ENCODE assay signal across 8 cellular contexts in the genomic region with DNA sequence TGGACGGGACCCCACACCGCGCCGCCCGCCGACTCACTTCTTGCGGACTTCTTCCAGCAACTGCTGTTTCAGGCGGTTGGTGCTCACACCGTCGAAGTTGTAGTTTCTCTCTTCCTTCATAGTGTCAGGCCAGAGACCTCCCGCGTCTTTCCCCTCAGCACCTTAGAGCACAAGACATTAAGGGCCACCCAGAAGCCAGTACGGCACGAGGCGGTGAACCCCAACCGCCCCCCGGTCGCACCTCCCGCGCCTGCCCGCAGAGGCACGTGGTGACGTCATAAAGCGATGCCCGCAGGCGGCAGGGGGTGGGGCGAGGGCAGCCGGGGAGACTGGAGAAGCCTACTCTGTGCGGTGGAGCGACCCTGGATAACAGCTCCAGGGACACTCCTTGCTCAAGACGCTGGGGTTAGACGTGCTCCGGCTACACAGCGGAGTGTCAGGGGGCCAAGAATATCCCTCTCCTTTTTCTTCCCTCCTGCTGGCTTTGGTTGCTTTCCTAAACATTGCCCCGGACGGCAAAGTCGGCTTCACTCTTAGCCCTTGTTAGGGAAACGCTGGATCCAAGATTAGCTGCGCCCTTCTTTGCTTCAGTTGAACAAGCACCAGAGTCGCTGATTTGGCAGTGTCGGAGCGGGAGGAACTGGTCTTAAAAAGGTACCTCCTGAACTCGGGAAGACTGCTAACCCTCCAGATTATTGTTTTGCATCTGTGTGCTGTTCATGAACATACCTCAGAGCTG. TPM values are rescaled to one million over a fixed set of nuclear protein-coding genes. Genes with fewer than 3 reads are reported as not detected.
DNase-seq lines count a peak whose midpoint lies in the region; ATAC-seq and TF ChIP-seq lines count a peak whose summit lies in the region.

A gene (minus strand): TSS at position 215 of the 739 bp plus-strand sequence. CDS start 95 bp downstream, at position 120.

- H3K27ac Mint-ChIP-seq in immature natural killer cell: peak within 1 kb of the TSS; percentile 2 to 83 (median 46)

- peaks cover 3 to 22% (median 8%) of the 10 kb centered on the region in 3 donors for H3K27me3 Mint-ChIP-seq in immature natural killer cell (ENCODE audit: low read depth in 3 of 3)

- peak within 1 kb of the TSS; percentile 89 for H3K4me2 ChIP-seq in smooth muscle cell

- peak within 1 kb of the TSS; percentile 70 for H2AFZ ChIP-seq in smooth muscle cell (ENCODE audit: low read depth)

- H3K27me3 ChIP-seq in BE2C (peaks cover 4% of the 10 kb centered on the region; the same call in 1 of the 2 replicates), smooth muscle cell (ENCODE audit: low read depth) (no peaks in the 10 kb centered on the region)

- no peak within 1 kb of the TSS for H3K27ac ChIP-seq in smooth muscle cell (ENCODE audit: low read depth)

- peak within 1 kb of the TSS; percentile 82 to 94 (median 89) for H3K4me3 Mint-ChIP-seq in immature natural killer cell

- 16% methylated on average over 43 of the region's 43 CpGs for WGBS in smooth muscle cell (ENCODE audit: low lambda C conversion rate)

- peaks cover 0 to 5% (median 3%) of the 10 kb centered on the region in 3 donors for H3K36me3 Mint-ChIP-seq in immature natural killer cell

- no peaks in the 10 kb centered on the region for H4K20me1 ChIP-seq in smooth muscle cell (ENCODE audit: low read depth)

- no peaks in the 10 kb centered on the region for H3K36me3 ChIP-seq in BE2C
- no peaks in the 10 kb centered on the region for H3K36me3 ChIP-seq in smooth muscle cell (ENCODE audit: low read depth)

- DNase-seq in BE2C (peak; percentile 80), NB4 (ENCODE audit: low read depth) (peak; percentile 91), cardiac fibroblast (ENCODE audit: low read depth in 2 of 2) (peak; percentile 61 to 72), immature natural killer cell (peak; percentile 69 to 75 (median 71)), smooth muscle cell (lab: John Stamatoyannopoulos, UW; ENCODE audit: unreplicated experiment) (peak; percentile 8), cortex of kidney (lab: John Stamatoyannopoulos, UW) (no peak)
- peak; percentile 9 for DNase-seq in activated CD4-positive, CD25-positive, alpha-beta regulatory T cell treated with anti-CD3 and anti-CD28 coated beads, Interleukin-2, amount 50 U/mL, for 16 hours (ENCODE audit: low read depth, low spot score)

- TF ChIP-seq CTCF in BE2C (IDR thresholded peaks at IDR 0.05; ENCODE audit: low read depth, low read length): no peak
- no peak for TF ChIP-seq CTCF in NB4 (IDR thresholded peaks at IDR 0.05; ENCODE audit: low read depth, low read length)
- no peak for TF ChIP-seq CTCF in cardiac fibroblast (IDR thresholded peaks at IDR 0.05; ENCODE audit: low read depth, low read length)
- TF ChIP-seq CTCF in smooth muscle cell (IDR thresholded peaks at IDR 0.05; ENCODE audit: borderline replicate concordance, insufficient read depth, poor library complexity, severe bottlenecking): no peak

- peaks cover 13 to 23% of the 10 kb centered on the region in 2 donors for H3K4me1 Mint-ChIP-seq in immature natural killer cell

- H3K9ac ChIP-seq in smooth muscle cell (ENCODE audit: low read depth): peak within 1 kb of the TSS; percentile 68

- H3F3A ChIP-seq in smooth muscle cell (ENCODE audit: low read depth): no peaks in the 10 kb centered on the region

- peak; percentile 60 for ATAC-seq in GM21526 (IDR thresholded peaks at IDR 0.05; ENCODE audit: low FRiP score, unreplicated experiment)

- H3K4me3 ChIP-seq in BE2C (ENCODE audit: low read depth, low read length) (peak within 1 kb of the TSS; percentile 72), NB4 (ENCODE audit: low read depth, low read length) (peak within 1 kb of the TSS; percentile 87), cardiac fibroblast (replicated peaks in 1 of 2; ENCODE audit: low read depth in 2 of 2, low read length in 2 of 2) (peak within 1 kb of the TSS; percentile 60 to 71), smooth muscle cell (peak within 1 kb of the TSS; percentile 65)

- H3K9me3 ChIP-seq in BE2C (no peaks in the 10 kb centered on the region; the same call in 1 of the 2 replicates), smooth muscle cell (replicated peaks; ENCODE audit: low read depth) (no peaks in the 10 kb centered on the region)

- H3K9me3 Mint-ChIP-seq in immature natural killer cell: no peaks in the 10 kb centered on the region

- no peaks in the 10 kb centered on the region for H3K4me1 ChIP-seq in BE2C
- H3K4me1 ChIP-seq in smooth muscle cell (ENCODE audit: low read depth): peaks cover 7% of the 10 kb centered on the region

- H3K79me2 ChIP-seq in smooth muscle cell (ENCODE audit: low read depth): no peaks in the 10 kb centered on the region

- peak; percentile 98 for TF ChIP-seq POLR2A in NB4 (IDR thresholded peaks at IDR 0.05; ENCODE audit: extremely low read depth, insufficient read length)

RNA-seq across cellular contexts. Expression of the gene that starts here (rescaled TPM):
- 2.6 TPM for polyA plus RNA-seq in BE2C (2012; ENCODE audit: insufficient read depth, insufficient read length, low read depth)
- polyA plus RNA-seq in immature natural killer cell (not detected), smooth muscle cell (1.5 and 1.9 TPM in 2 replicates)
- 0.40 and 1.1 TPM in 2 replicates for total RNA-seq in smooth muscle cell

Comparison
In these comparisons a context has a peak if more than half of its experiments do, and no peak if none do; other contexts are left out.
1. Peak in DNase-seq in immature natural killer cell; RNA of the gene not detected or under 1 TPM.